37 cellular contexts compared by ENCODE assay signal in genomic region chr12:48459259-48459658, GRCh38. TPM values are rescaled to one million over a fixed set of nuclear protein-coding genes. Genes with fewer than 3 reads are reported as not detected.
"Had no signal": no experiment of that assay in that cellular context is flagged by ENCODE, and none has a peak within 500 bp of the region (broad histone marks: within the 10 kb centered on the region; RNA-seq: fewer than 3 reads in every experiment).

No MANE protein-coding gene starts in this region.

- ATAC-seq: activated CD8-positive, alpha-beta T cell treated with anti-CD3 and anti-CD28 coated beads for 36 hours; activated T-cell treated with anti-CD3 and anti-CD28 coated beads, Interleukin-2, amount 50 U/mL, for 72 hours; activated T-helper 17 cell treated with anti-CD3 and anti-CD28 coated beads, Interleukin-2, amount 50 U/mL, for 72 hours; body of pancreas had no signal

- H3K27ac ChIP-seq: body of pancreas, breast epithelium, VCaP had no signal

- H3K4me1 ChIP-seq: body of pancreas, breast epithelium had no signal

- FAIRE-seq: astrocyte had no signal

- H3K9me3 ChIP-seq: body of pancreas, breast epithelium had no signal

- H3K27me3 ChIP-seq: body of pancreas, breast epithelium had no signal

- DNase-seq: activated B cell treated with CpG ODN at 0.5 μM for 24 hours; activated CD4-positive, alpha-beta T cell treated with anti-CD3 and anti-CD28 coated beads for 4 hours; activated CD4-positive, alpha-beta T cell treated with anti-CD3 and anti-CD28 coated beads, Interleukin-2, amount 50 U/mL, for 4 hours; activated CD4-positive, CD25-positive, alpha-beta regulatory T cell treated with anti-CD3 and anti-CD28 coated beads, Interleukin-2, amount 50 U/mL, for 72 hours; activated CD8-positive, alpha-beta T cell treated with anti-CD3 and anti-CD28 coated beads for 36 hours; activated effector memory CD4-positive, alpha-beta T cell treated with anti-CD3 and anti-CD28 coated beads, Interleukin-2, amount 50 U/mL, for 16 hours; activated naive CD4-positive, alpha-beta T cell treated with Interleukin-2 at 50 U/mL for 16 hours; activated naive CD8-positive, alpha-beta T cell treated with anti-CD3 and anti-CD28 coated beads, Interleukin-2, amount 10 ng/mL, durations not matched to agents 7 days and 5 days; activated T-cell treated with anti-CD3 and anti-CD28 coated beads, Interleukin-2, amount 50 U/mL, for 1 hour; activated T-cell treated with anti-CD3 and anti-CD28 coated beads, Interleukin-2, amount 50 U/mL, for 72 hours; body of pancreas; Karpas-422; KBM-7; NCI-H1048; NCI-H1105 treated with DMSO at 0.1 percent for 48 hours; NCI-H1436; NCI-H1694; NCI-H1930; NCI-H2081 treated with DMSO at 0.1 percent for 48 hours; NCI-H510A; NCI-H526; NCI-H748 treated with DMSO at 0.1 percent for 48 hours; NK-92 treated with Interleukin-12 subunit alpha and Interleukin-12 subunit beta, amount 100 ng/mL, for 24 hours; Right ventricle myocardium superior; SW 1271; T-helper 1 cell; T-helper 2 cell; T-helper 9 cell had no signal

- H3K36me3 ChIP-seq: breast epithelium had no signal

- H3K4me3 ChIP-seq: body of pancreas, breast epithelium had no signal

RNA-seq across cellular contexts. Expression of gene ANP32D, which starts 13.1 kb away (rescaled TPM):
- total RNA-seq: activated B cell treated with CpG ODN at 0.5 μM for 24 hours; activated CD8-positive, alpha-beta memory T cell treated with anti-CD3 and anti-CD28 coated beads for 36 hours; activated CD8-positive, alpha-beta T cell treated with anti-CD3 and anti-CD28 coated beads for 36 hours; activated naive CD8-positive, alpha-beta T cell treated with anti-CD3 and anti-CD28 coated beads, Interleukin-2, amount 10 ng/mL, durations not matched to agents 7 days and 5 days; activated T-cell treated with anti-CD3 and anti-CD28 coated beads, Interleukin-2, amount 50 U/mL, for 72 hours; activated T-helper 17 cell treated with anti-CD3 and anti-CD28 coated beads, Interleukin-2, amount 50 U/mL, for 72 hours; astrocyte; body of pancreas; cardiac septum; MCF 10A; OCI-LY7; Right ventricle myocardium superior had no signal
- polyA plus RNA-seq: adipose tissue had no signal

RNA-seq across cellular contexts. Expression of gene C12orf54, which starts 23.0 kb away (rescaled TPM):
- total RNA-seq: activated B cell treated with CpG ODN at 0.5 μM for 24 hours; activated CD8-positive, alpha-beta memory T cell treated with anti-CD3 and anti-CD28 coated beads for 36 hours; activated CD8-positive, alpha-beta T cell treated with anti-CD3 and anti-CD28 coated beads for 36 hours; activated naive CD8-positive, alpha-beta T cell treated with anti-CD3 and anti-CD28 coated beads, Interleukin-2, amount 10 ng/mL, durations not matched to agents 7 days and 5 days; activated T-helper 17 cell treated with anti-CD3 and anti-CD28 coated beads, Interleukin-2, amount 50 U/mL, for 72 hours; body of pancreas; cardiac septum; OCI-LY7; Right ventricle myocardium superior had no signal
